9 cellular contexts compared by ENCODE assay signal in the genomic region with DNA sequence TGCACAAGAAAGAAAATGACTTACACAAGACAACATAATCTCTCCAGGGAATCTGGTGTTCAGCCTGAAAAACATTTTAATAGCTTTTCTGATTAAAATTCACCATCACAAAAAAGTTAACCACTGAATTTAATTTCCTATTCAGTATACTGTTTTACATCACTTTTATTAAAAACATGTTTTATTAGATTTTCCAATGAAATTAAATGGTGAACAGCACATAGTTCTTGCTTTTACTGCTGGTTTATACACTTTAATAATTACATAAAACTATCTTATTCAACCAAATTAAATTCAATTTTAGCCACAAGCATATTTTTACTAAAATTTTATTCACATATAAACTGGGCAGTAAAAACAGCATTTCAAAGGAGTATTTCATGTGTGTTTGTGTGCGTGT.
"Had no signal": no experiment of that assay in that cellular context is flagged by ENCODE, and none has a peak within 500 bp of the region (broad histone marks: within the 10 kb centered on the region; RNA-seq: fewer than 3 reads in every experiment).

No MANE protein-coding gene starts in this region.

- FAIRE-seq: HTR-8/SVneo, K562 had no signal

- ATAC-seq: HCT116, K562 had no signal

- H3K4me3 ChIP-seq: GM23248, HAP-1, K562 had no signal

- H3K9me3 ChIP-seq: HAP-1 had no signal

- H3K27ac ChIP-seq: GM23248 had no signal

- H3K36me3 ChIP-seq: HAP-1 had no signal

- H3K9ac ChIP-seq: GM23248 had no signal

- DNase-seq: GM23248, GOT3, H7, HFFc6, IMR-90 had no signal
